32 cellular contexts compared by ENCODE assay signal in the genomic region with DNA sequence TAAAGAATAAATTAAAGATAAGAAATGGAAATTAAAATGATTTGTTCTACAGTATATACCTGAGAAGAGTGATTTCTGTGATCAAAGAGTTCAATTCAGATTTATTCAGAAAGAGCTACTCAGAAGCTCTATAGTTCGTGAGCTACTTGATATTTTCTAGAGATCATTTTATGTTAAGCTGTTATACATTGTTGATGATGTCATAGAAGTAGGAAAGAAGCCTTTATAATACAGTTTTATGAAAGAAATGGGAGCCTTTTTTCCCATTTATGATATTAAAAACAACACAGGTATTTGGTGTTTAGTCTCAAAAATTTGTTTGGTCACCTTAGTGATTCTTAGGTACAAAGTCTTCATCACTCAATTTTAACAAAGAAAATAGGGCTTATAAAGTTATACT. TPM values are rescaled to one million over a fixed set of nuclear protein-coding genes. Genes with fewer than 3 reads are reported as not detected.
"Had no signal": no experiment of that assay in that cellular context is flagged by ENCODE, and none has a peak within 500 bp of the region (broad histone marks: within the 10 kb centered on the region; RNA-seq: fewer than 3 reads in every experiment).

No MANE protein-coding gene starts in this region.

- H3K4me3 ChIP-seq: adrenal gland, body of pancreas, breast epithelium had no signal

- FAIRE-seq: astrocyte, TTC549 had no signal

- H3K27me3 ChIP-seq: adrenal gland, body of pancreas, brain microvascular endothelial cell, breast epithelium had no signal

- ATAC-seq: activated CD8-positive, alpha-beta T cell treated with anti-CD3 and anti-CD28 coated beads for 36 hours; activated naive CD4-positive, alpha-beta T cell treated with anti-CD3 and anti-CD28 coated beads, Interleukin-2, amount 50 U/mL, for 72 hours; body of pancreas had no signal

- DNase-seq: activated B cell treated with CpG ODN at 0.5 μM for 24 hours; activated CD4-positive, alpha-beta memory T cell treated with anti-CD3 and anti-CD28 coated beads for 36 hours; activated CD4-positive, alpha-beta T cell treated with anti-CD3 and anti-CD28 coated beads for 4 hours; activated CD4-positive, alpha-beta T cell treated with anti-CD3 and anti-CD28 coated beads, Interleukin-2, amount 10 ng/mL, durations not matched to agents 24 days and 14 days; activated CD4-positive, alpha-beta T cell treated with anti-CD3 and anti-CD28 coated beads, Interleukin-2, amount 50 U/mL, for 1 hour; activated CD4-positive, alpha-beta T cell treated with anti-CD3 and anti-CD28 coated beads, Interleukin-2, amount 50 U/mL, for 4 hours; activated CD4-positive, CD25-positive, alpha-beta regulatory T cell treated with anti-CD3 and anti-CD28 coated beads, Interleukin-2, amount 50 U/mL, for 72 hours; activated CD8-positive, alpha-beta memory T cell treated with anti-CD3 and anti-CD28 coated beads, Interleukin-2, amount 50 U/mL, for 4 hours; activated CD8-positive, alpha-beta T cell treated with anti-CD3 and anti-CD28 coated beads for 36 hours; activated effector memory CD4-positive, alpha-beta T cell treated with anti-CD3 and anti-CD28 coated beads, Interleukin-2, amount 50 U/mL, for 16 hours; activated gamma-delta T cell treated with Interleukin-2 at 50 U/mL for 16 hours; activated naive CD4-positive, alpha-beta T cell; activated naive CD4-positive, alpha-beta T cell treated with anti-CD3 and anti-CD28 coated beads for 36 hours; activated naive CD4-positive, alpha-beta T cell treated with anti-CD3 and anti-CD28 coated beads, Interleukin-2, amount 50 U/mL, for 16 hours; activated naive CD8-positive, alpha-beta T cell treated with anti-CD3 and anti-CD28 coated beads for 36 hours; activated T-cell treated with anti-CD3 and anti-CD28 coated beads, Interleukin-2, amount 50 U/mL, for 24 hours; activated T-cell treated with anti-CD3 and anti-CD28 coated beads, Interleukin-2, amount 50 U/mL, for 48 hours; adrenal gland; amniotic stem cell; aorta; body of pancreas; brain microvascular endothelial cell; central memory CD4-positive, alpha-beta T cell; cerebellar nuclear complex; T-helper 1 cell; T-helper 2 cell; T-helper 9 cell had no signal

- H3K4me1 ChIP-seq: breast epithelium had no signal

- H3K9me3 ChIP-seq: adrenal gland, body of pancreas, breast epithelium had no signal

- H3K36me3 ChIP-seq: breast epithelium had no signal

- H3K27ac ChIP-seq: adrenal gland, body of pancreas, brain microvascular endothelial cell, breast epithelium, VCaP had no signal

RNA-seq across cellular contexts. Expression of a gene that starts 31.7 kb away (rescaled TPM):
- total RNA-seq: activated B cell treated with CpG ODN at 0.5 μM for 24 hours had no signal
